In the genomic region with DNA sequence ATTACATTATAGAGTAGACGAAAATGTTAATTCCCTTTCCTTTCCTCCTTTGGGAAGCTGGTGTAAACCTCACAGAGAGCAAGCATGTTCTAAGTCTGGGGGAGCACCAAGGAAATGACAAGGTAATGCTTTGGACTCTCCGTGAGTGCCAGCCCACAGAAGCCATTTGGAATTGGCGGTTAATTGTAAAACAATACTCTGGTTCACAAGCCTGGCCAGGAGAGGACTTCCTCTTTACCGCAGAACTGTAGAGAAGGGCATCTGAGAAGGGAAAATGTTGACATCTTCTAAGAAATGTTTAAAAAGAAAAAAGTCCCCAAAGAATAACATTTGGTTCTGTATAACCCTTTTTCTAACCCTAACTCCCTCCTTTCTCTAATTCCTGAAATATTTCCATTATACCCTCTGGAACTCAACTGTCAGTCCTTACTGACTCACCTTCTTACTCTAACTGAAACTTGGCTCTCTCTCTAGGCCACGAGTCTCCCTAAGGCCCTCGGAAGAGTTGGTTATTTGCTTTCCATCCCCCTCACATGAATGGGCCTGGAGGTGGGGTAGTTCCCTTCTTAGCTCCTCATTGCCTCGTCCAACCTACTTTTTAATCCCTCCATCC, we compare ENCODE assay signal across 23 cellular contexts.
A peak's percentile ranks its signal among the peaks of the same experiment; 100 is the strongest.
DNase-seq lines count a peak whose midpoint lies in the region; ATAC-seq lines count a peak whose summit lies in the region.
"Had no signal": no experiment of that assay in that cellular context is flagged by ENCODE, and none has a peak within 500 bp of the region (broad histone marks: within the 10 kb centered on the region; RNA-seq: fewer than 3 reads in every experiment).

No MANE protein-coding gene starts in this region.

- DNase-seq in H4 (ENCODE audit: low spot score), result peak; percentile 87
- DNase-seq in SJSA1 (ENCODE audit: low read depth in 1 of 2, low spot score in 2 of 2), result peak; percentile 85 to 96
- peak; percentile 72 for DNase-seq in fibroblast of peridontal ligament (ENCODE audit: extremely low read depth)
- peak; percentile 47 for DNase-seq in skeletal muscle cell (ENCODE audit: low read depth)
- no peak for DNase-seq in stimulated activated naive CD8-positive, alpha-beta T cell treated with anti-CD3 and anti-CD28 coated beads, Interleukin-15, Interleukin-2, amounts not matched to agents 100 U/mL and 50 U/mL, for 24 hours
- no peak for DNase-seq in substantia nigra (lab: John Stamatoyannopoulos, UW)
- DNase-seq in DMS79 treated with DMSO at 0.1 percent for 48 hours (lab: John Stamatoyannopoulos, UW), result no peak
- DNase-seq: activated CD4-positive, alpha-beta T cell treated with anti-CD3 and anti-CD28 coated beads for 4 hours; activated CD8-positive, alpha-beta memory T cell treated with anti-CD3 and anti-CD28 coated beads, Interleukin-2, amount 50 U/mL, for 48 hours; activated naive CD4-positive, alpha-beta T cell treated with Interleukin-2 at 50 U/mL for 16 hours; body of pancreas; mesendoderm; NCI-H1048; NCI-H2227 treated with DMSO at 0.1 percent for 48 hours; right lobe of liver; SIG-M5; stimulated activated CD4-positive, alpha-beta T cell treated with anti-CD3 and anti-CD28 coated beads, Interleukin-2, amount 100 ng/mL, for 48 hours; T1000; testis had no signal

- no peak overlapping the region for H3K4me3 ChIP-seq in SJSA1
- no peak overlapping the region for H3K4me3 ChIP-seq in skeletal muscle cell (ENCODE audit: low read depth, low read length)
- H3K4me3 ChIP-seq: body of pancreas, esophagus muscularis mucosa, neural progenitor cell, right lobe of liver, testis had no signal

- no peaks in the 10 kb centered on the region for H3K9me3 ChIP-seq in SJSA1 (replicated peaks)
- H3K9me3 ChIP-seq: body of pancreas, esophagus muscularis mucosa, right lobe of liver, testis had no signal

- peak overlapping the region; percentile 80 for H3K27ac ChIP-seq in SJSA1
- no peak overlapping the region for H3K27ac ChIP-seq in substantia nigra (ENCODE audit: low read depth, low read length, poor library complexity, severe bottlenecking)
- H3K27ac ChIP-seq: body of pancreas, neural progenitor cell, testis had no signal

- peaks cover 26% of the 10 kb centered on the region for H3K4me1 ChIP-seq in SJSA1 (replicated peaks)
- H3K4me1 ChIP-seq: neural progenitor cell, testis had no signal

- no peaks in the 10 kb centered on the region for H3K36me3 ChIP-seq in SJSA1
- H3K36me3 ChIP-seq: esophagus muscularis mucosa, neural progenitor cell, right lobe of liver had no signal

- no peak for ATAC-seq in stimulated activated naive CD8-positive, alpha-beta T cell treated with anti-CD3 and anti-CD28 coated beads, Interleukin-15, Interleukin-2, amounts not matched to agents 100 U/mL and 50 U/mL, for 24 hours
- ATAC-seq: body of pancreas, HCT116, HepG2 had no signal

- H3K27me3 ChIP-seq in SJSA1 (replicated peaks), result no peaks in the 10 kb centered on the region
- H3K27me3 ChIP-seq: body of pancreas, esophagus muscularis mucosa, neural progenitor cell, right lobe of liver, testis had no signal

Comparison
In these comparisons a context has a peak if more than half of its experiments do, and no peak if none do; other contexts are left out.
1. DNase-seq: peak in H4 (single experiment), SJSA1 (2 of 2), fibroblast of peridontal ligament (single experiment) and skeletal muscle cell (single experiment); none in stimulated activated naive CD8-positive, alpha-beta T cell treated with anti-CD3 and anti-CD28 coated beads, Interleukin-15, Interleukin-2, amounts not matched to agents 100 U/mL and 50 U/mL, for 24 hours (single experiment), substantia nigra (0 of 49) and DMS79 treated with DMSO at 0.1 percent for 48 hours (single experiment).